ENCODE assay signal across 1 cellular context in the genomic region with DNA sequence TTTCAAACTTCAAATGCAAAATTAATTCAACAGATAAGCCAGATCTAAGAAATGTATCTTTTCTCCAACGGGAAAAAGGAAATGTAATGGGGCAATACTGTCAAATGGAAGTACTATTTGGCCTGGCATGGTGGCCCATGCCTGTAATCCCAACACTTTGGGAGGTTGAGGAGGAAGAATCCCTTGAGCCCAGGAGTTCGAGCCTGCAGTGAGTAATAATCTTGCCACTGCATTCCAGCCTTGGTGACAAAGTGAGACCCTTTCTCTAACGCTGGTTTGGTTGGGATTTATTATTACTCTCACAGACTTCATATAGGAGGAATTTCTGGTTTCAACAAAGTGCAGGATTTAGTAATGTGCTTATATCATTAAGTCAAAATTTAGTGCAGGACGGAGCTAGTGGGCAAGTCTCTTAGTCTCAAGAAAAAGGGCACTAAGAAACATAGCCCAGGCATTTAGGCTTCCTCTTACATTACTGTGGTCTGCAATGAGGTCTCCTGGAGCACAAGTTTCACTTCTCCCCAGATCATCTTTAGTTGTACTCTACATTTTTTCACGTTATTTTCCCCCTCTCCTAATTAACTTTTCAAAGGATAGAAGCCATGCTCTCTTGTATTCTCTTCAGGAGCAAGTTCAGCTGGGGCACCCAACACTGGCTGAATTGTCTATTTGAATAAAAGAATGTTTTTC.
TF ChIP-seq lines count a peak whose summit lies in the region.

No MANE protein-coding gene starts in this region.

TF ChIP-seq in GM23338, 12 proteins besides CTCF, POLR2A, EP300 and RAD21 (continued from another document):
- TF ChIP-seq, protein P1, sequence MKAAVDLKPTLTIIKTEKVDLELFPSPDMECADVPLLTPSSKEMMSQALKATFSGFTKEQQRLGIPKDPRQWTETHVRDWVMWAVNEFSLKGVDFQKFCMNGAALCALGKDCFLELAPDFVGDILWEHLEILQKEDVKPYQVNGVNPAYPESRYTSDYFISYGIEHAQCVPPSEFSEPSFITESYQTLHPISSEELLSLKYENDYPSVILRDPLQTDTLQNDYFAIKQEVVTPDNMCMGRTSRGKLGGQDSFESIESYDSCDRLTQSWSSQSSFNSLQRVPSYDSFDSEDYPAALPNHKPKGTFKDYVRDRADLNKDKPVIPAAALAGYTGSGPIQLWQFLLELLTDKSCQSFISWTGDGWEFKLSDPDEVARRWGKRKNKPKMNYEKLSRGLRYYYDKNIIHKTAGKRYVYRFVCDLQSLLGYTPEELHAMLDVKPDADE (IDR thresholded peaks at IDR 0.05) = no peak
- TF ChIP-seq NANOG (IDR thresholded peaks at IDR 0.05; ENCODE audit: borderline replicate concordance) (no peak), STAT1 (IDR thresholded peaks at IDR 0.05; ENCODE audit: unreplicated experiment) (no peak), EZH2 (IDR thresholded peaks at IDR 0.05; ENCODE audit: low read depth, unreplicated experiment) (no peak), POLR2AphosphoS5 (IDR thresholded peaks at IDR 0.05; ENCODE audit: low read depth) (no peak), JUNB (IDR thresholded peaks at IDR 0.05; ENCODE audit: unreplicated experiment) (no peak), EZH2phosphoT487 (IDR thresholded peaks at IDR 0.05; ENCODE audit: unreplicated experiment) (no peak)
- TF ChIP-seq, protein P2, sequence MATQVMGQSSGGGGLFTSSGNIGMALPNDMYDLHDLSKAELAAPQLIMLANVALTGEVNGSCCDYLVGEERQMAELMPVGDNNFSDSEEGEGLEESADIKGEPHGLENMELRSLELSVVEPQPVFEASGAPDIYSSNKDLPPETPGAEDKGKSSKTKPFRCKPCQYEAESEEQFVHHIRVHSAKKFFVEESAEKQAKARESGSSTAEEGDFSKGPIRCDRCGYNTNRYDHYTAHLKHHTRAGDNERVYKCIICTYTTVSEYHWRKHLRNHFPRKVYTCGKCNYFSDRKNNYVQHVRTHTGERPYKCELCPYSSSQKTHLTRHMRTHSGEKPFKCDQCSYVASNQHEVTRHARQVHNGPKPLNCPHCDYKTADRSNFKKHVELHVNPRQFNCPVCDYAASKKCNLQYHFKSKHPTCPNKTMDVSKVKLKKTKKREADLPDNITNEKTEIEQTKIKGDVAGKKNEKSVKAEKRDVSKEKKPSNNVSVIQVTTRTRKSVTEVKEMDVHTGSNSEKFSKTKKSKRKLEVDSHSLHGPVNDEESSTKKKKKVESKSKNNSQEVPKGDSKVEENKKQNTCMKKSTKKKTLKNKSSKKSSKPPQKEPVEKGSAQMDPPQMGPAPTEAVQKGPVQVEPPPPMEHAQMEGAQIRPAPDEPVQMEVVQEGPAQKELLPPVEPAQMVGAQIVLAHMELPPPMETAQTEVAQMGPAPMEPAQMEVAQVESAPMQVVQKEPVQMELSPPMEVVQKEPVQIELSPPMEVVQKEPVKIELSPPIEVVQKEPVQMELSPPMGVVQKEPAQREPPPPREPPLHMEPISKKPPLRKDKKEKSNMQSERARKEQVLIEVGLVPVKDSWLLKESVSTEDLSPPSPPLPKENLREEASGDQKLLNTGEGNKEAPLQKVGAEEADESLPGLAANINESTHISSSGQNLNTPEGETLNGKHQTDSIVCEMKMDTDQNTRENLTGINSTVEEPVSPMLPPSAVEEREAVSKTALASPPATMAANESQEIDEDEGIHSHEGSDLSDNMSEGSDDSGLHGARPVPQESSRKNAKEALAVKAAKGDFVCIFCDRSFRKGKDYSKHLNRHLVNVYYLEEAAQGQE (IDR thresholded peaks at IDR 0.05; ENCODE audit: unreplicated experiment) = no peak
- TF ChIP-seq, protein P3, sequence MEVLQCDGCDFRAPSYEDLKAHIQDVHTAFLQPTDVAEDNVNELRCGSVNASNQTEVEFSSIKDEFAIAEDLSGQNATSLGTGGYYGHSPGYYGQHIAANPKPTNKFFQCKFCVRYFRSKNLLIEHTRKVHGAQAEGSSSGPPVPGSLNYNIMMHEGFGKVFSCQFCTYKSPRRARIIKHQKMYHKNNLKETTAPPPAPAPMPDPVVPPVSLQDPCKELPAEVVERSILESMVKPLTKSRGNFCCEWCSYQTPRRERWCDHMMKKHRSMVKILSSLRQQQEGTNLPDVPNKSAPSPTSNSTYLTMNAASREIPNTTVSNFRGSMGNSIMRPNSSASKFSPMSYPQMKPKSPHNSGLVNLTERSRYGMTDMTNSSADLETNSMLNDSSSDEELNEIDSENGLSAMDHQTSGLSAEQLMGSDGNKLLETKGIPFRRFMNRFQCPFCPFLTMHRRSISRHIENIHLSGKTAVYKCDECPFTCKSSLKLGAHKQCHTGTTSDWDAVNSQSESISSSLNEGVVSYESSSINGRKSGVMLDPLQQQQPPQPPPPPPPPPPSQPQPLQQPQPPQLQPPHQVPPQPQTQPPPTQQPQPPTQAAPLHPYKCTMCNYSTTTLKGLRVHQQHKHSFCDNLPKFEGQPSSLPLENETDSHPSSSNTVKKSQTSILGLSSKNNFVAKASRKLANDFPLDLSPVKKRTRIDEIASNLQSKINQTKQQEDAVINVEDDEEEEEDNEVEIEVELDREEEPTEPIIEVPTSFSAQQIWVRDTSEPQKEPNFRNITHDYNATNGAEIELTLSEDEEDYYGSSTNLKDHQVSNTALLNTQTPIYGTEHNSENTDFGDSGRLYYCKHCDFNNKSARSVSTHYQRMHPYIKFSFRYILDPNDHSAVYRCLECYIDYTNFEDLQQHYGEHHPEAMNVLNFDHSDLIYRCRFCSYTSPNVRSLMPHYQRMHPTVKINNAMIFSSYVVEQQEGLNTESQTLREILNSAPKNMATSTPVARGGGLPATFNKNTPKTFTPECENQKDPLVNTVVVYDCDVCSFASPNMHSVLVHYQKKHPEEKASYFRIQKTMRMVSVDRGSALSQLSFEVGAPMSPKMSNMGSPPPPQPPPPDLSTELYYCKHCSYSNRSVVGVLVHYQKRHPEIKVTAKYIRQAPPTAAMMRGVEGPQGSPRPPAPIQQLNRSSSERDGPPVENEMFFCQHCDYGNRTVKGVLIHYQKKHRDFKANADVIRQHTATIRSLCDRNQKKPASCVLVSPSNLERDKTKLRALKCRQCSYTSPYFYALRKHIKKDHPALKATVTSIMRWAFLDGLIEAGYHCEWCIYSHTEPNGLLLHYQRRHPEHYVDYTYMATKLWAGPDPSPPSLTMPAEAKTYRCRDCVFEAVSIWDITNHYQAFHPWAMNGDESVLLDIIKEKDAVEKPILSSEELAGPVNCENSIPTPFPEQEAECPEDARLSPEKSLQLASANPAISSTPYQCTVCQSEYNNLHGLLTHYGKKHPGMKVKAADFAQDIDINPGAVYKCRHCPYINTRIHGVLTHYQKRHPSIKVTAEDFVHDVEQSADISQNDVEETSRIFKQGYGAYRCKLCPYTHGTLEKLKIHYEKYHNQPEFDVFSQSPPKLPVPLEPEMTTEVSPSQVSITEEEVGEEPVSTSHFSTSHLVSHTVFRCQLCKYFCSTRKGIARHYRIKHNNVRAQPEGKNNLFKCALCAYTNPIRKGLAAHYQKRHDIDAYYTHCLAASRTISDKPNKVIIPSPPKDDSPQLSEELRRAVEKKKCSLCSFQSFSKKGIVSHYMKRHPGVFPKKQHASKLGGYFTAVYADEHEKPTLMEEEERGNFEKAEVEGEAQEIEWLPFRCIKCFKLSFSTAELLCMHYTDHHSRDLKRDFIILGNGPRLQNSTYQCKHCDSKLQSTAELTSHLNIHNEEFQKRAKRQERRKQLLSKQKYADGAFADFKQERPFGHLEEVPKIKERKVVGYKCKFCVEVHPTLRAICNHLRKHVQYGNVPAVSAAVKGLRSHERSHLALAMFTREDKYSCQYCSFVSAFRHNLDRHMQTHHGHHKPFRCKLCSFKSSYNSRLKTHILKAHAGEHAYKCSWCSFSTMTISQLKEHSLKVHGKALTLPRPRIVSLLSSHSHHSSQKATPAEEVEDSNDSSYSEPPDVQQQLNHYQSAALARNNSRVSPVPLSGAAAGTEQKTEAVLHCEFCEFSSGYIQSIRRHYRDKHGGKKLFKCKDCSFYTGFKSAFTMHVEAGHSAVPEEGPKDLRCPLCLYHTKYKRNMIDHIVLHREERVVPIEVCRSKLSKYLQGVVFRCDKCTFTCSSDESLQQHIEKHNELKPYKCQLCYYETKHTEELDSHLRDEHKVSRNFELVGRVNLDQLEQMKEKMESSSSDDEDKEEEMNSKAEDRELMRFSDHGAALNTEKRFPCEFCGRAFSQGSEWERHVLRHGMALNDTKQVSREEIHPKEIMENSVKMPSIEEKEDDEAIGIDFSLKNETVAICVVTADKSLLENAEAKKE (CRISPR knock-in tag; IDR thresholded peaks at IDR 0.05) = no peak
